ENCODE assay signal across 1 cellular context in the genomic region with DNA sequence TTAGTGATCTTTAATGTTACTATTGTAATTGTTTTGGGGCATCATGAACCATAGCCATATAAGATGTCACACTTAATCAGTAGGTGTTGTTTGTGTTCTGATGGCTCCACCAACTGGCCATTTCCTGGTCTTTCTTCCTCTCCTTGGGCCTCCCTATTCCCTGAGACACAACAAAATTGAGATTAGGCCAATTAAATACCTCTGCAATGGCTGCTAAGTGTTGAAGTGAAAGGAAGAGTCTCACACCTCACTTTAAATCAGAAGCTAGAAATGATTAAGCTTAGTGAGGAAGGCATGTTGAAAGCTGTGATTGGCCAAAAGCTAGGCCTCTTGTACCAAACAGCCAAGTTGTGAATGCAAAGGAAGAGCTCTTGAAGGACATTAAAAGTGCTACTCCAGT.
TF ChIP-seq lines count a peak whose summit lies in the region.

No MANE protein-coding gene starts in this region.

TF ChIP-seq in GM12878, 131 proteins besides CTCF, POLR2A, EP300 and RAD21 (continued from another document):
- TF ChIP-seq, protein P1, sequence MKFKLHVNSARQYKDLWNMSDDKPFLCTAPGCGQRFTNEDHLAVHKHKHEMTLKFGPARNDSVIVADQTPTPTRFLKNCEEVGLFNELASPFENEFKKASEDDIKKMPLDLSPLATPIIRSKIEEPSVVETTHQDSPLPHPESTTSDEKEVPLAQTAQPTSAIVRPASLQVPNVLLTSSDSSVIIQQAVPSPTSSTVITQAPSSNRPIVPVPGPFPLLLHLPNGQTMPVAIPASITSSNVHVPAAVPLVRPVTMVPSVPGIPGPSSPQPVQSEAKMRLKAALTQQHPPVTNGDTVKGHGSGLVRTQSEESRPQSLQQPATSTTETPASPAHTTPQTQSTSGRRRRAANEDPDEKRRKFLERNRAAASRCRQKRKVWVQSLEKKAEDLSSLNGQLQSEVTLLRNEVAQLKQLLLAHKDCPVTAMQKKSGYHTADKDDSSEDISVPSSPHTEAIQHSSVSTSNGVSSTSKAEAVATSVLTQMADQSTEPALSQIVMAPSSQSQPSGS (IDR thresholded peaks at IDR 0.05; ENCODE audit: low read length) = no peak
- TF ChIP-seq MYC (IDR thresholded peaks at IDR 0.05; ENCODE audit: insufficient read depth, insufficient read length, insufficient replicate concordance, low read length, severe bottlenecking) (no peak), YBX1 (IDR thresholded peaks at IDR 0.05) (no peak), RB1 (IDR thresholded peaks at IDR 0.05; ENCODE audit: borderline replicate concordance) (no peak), HDAC2 (IDR thresholded peaks at IDR 0.05) (no peak), POU2F2 (IDR thresholded peaks at IDR 0.05; ENCODE audit: borderline replicate concordance, low read depth, low read length) (no peak), SMAD5 (IDR thresholded peaks at IDR 0.05; ENCODE audit: low read depth) (no peak), EGR1 (IDR thresholded peaks at IDR 0.05; ENCODE audit: borderline replicate concordance in 1 of 2, low read depth in 2 of 2, low read length in 2 of 2) (no peak), CBX3 (IDR thresholded peaks at IDR 0.05; ENCODE audit: borderline replicate concordance, low read depth) (no peak)
- TF ChIP-seq, protein P2, sequence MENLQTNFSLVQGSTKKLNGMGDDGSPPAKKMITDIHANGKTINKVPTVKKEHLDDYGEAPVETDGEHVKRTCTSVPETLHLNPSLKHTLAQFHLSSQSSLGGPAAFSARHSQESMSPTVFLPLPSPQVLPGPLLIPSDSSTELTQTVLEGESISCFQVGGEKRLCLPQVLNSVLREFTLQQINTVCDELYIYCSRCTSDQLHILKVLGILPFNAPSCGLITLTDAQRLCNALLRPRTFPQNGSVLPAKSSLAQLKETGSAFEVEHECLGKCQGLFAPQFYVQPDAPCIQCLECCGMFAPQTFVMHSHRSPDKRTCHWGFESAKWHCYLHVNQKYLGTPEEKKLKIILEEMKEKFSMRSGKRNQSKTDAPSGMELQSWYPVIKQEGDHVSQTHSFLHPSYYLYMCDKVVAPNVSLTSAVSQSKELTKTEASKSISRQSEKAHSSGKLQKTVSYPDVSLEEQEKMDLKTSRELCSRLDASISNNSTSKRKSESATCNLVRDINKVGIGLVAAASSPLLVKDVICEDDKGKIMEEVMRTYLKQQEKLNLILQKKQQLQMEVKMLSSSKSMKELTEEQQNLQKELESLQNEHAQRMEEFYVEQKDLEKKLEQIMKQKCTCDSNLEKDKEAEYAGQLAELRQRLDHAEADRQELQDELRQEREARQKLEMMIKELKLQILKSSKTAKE (IDR thresholded peaks at IDR 0.05; ENCODE audit: low read depth, poor library complexity, severe bottlenecking) = peak; percentile 85
- TF ChIP-seq, protein P3, sequence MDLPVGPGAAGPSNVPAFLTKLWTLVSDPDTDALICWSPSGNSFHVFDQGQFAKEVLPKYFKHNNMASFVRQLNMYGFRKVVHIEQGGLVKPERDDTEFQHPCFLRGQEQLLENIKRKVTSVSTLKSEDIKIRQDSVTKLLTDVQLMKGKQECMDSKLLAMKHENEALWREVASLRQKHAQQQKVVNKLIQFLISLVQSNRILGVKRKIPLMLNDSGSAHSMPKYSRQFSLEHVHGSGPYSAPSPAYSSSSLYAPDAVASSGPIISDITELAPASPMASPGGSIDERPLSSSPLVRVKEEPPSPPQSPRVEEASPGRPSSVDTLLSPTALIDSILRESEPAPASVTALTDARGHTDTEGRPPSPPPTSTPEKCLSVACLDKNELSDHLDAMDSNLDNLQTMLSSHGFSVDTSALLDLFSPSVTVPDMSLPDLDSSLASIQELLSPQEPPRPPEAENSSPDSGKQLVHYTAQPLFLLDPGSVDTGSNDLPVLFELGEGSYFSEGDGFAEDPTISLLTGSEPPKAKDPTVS (IDR thresholded peaks at IDR 0.05; ENCODE audit: low read depth, low read length) = no peak
- TF ChIP-seq, protein P4, sequence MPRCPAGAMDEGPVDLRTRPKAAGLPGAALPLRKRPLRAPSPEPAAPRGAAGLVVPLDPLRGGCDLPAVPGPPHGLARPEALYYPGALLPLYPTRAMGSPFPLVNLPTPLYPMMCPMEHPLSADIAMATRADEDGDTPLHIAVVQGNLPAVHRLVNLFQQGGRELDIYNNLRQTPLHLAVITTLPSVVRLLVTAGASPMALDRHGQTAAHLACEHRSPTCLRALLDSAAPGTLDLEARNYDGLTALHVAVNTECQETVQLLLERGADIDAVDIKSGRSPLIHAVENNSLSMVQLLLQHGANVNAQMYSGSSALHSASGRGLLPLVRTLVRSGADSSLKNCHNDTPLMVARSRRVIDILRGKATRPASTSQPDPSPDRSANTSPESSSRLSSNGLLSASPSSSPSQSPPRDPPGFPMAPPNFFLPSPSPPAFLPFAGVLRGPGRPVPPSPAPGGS (IDR thresholded peaks at IDR 0.05; ENCODE audit: borderline replicate concordance, insufficient read depth, low read depth, low read length, poor library complexity, severe bottlenecking) = no peak
- TF ChIP-seq, protein P5, sequence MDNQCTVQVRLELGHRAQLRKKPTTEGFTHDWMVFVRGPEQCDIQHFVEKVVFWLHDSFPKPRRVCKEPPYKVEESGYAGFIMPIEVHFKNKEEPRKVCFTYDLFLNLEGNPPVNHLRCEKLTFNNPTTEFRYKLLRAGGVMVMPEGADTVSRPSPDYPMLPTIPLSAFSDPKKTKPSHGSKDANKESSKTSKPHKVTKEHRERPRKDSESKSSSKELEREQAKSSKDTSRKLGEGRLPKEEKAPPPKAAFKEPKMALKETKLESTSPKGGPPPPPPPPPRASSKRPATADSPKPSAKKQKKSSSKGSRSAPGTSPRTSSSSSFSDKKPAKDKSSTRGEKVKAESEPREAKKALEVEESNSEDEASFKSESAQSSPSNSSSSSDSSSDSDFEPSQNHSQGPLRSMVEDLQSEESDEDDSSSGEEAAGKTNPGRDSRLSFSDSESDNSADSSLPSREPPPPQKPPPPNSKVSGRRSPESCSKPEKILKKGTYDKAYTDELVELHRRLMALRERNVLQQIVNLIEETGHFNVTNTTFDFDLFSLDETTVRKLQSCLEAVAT (IDR thresholded peaks at IDR 0.05) = no peak
TF ChIP-seq in GM12878: peak in this region for 3.
